ENCODE assay signal across 8 cellular contexts in the genomic region with DNA sequence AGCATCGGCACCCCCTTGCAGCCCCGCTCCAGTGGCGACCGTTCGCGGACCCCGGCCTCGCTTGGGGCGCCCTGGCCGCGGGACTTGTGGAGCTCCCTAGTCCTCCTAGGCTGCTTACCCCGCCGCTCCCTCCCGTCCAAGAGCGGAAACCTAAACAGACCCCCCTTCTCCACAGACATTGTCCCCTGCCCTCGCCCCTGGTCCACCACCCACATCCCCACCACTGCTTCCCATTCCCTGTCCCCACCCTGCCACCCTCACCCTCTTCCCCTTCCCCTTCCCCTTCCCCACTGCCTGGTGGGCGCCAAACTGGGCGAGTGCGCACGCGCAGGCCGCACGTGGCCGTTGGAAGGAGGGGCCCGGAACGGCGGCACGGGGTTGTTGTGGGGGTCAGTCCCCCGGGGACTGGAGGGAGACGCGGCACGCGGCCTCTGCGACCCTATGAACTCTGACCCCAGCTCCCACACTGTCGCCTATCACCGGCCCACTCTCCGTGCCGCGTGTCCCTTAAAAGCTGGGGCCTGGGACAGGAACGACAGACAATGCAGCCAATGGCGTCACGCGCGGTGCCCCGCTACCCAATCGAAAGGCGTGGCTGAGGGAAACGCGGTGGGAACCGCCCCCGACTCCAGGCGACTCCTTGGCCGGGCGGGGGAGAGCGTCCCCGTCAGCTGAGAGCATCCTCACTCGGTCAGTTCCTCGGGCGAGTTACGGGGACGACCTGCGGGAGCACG. TPM values are rescaled to one million over a fixed set of nuclear protein-coding genes. Genes with fewer than 3 reads are reported as not detected.
A peak's percentile ranks its signal among the peaks of the same experiment; 100 is the strongest.
DNase-seq lines count a peak whose midpoint lies in the region; ATAC-seq and TF ChIP-seq lines count a peak whose summit lies in the region.

Gene SNX32, plus strand, starts transcription at position 667 of the 734 bp plus-strand sequence. CDS start 103 bp downstream, outside the sequence.

- H3K36me3 ChIP-seq in CD8-positive, alpha-beta T cell (ENCODE audit: insufficient read depth, low read length), result no peaks in the 10 kb centered on the region
- H3K36me3 ChIP-seq in Panc1 (ENCODE audit: control insufficient read depth, insufficient read depth, low read length), result no peaks in the 10 kb centered on the region

- BruUV-seq in Panc1 (replicated peaks; lab: Mats Ljungman, UMichigan), result no TSS peak

- CTCF ChIA-PET in CD8-positive, alpha-beta T cell (lab: Charles Lee), result interaction anchor here (0.9 to 2.9 kb wide), 7 partner anchors 16 to 154 kb away, joined by 3 to 15 read pairs (median 4); partner anchors contain the start of gene MUS81
- CTCF ChIA-PET in Panc1 (lab: Charles Lee), result interaction anchor here (1.5 kb wide), 1 partner anchor 18 kb away, joined by 6 read pairs; no protein-coding TSS in a partner anchor

- H3K27me3 Mint-ChIP-seq in CD8-positive, alpha-beta T cell (ENCODE audit: low read depth), result no peaks in the 10 kb centered on the region
- peaks cover 33% of the 10 kb centered on the region for H3K27me3 Mint-ChIP-seq in neural crest cell (ENCODE audit: low read depth)

- peak within 1 kb of the TSS; percentile 66 for H3K27ac ChIP-seq in CD8-positive, alpha-beta T cell (ENCODE audit: low read depth, low read length)
- H3K27ac ChIP-seq in Panc1 (ENCODE audit: low read length), result no peak within 1 kb of the TSS
- H3K27ac ChIP-seq in foreskin keratinocyte, result peak within 1 kb of the TSS; percentile 10

- peak within 1 kb of the TSS; percentile 91 for H3K4me3 ChIP-seq in CD8-positive, alpha-beta T cell (ENCODE audit: low read depth, low read length)
- H3K4me3 ChIP-seq in Panc1 (ENCODE audit: low read depth in 2 of 2, low read length in 2 of 2), result peak within 1 kb of the TSS; percentile 13 to 21; a peak in 3 of 4 replicates

- H3K4me1 ChIP-seq in CD8-positive, alpha-beta T cell (ENCODE audit: insufficient read depth, low read length), result peaks cover 17% of the 10 kb centered on the region
- H3K4me1 ChIP-seq in Panc1 (ENCODE audit: control insufficient read depth, insufficient read depth, low read length) (no peaks in the 10 kb centered on the region), foreskin keratinocyte (no peaks in the 10 kb centered on the region)

- peak; percentile 99 for ATAC-seq in CD8-positive, alpha-beta T cell
- ATAC-seq in GM19468 (IDR thresholded peaks at IDR 0.05; ENCODE audit: extremely low read depth, unreplicated experiment) (peak; percentile 64), Panc1 (peak; percentile 90), foreskin keratinocyte (peak; percentile 94)
- peak; percentile 99 for ATAC-seq in stimulated activated naive CD8-positive, alpha-beta T cell treated with anti-CD3 and anti-CD28 coated beads, Interleukin-15, Interleukin-2, amounts not matched to agents 100 U/mL and 50 U/mL, for 24 hours

- peak; percentile 90 to 97 (median 94) for DNase-seq in CD8-positive, alpha-beta T cell
- DNase-seq in HuH-7.5 (ENCODE audit: low spot score), result peak; percentile 87
- DNase-seq in Panc1 (ENCODE audit: low read depth, low spot score), result no peak
- DNase-seq in activated T-helper 9 cell treated with anti-CD3 and anti-CD28 coated beads, Interleukin-2, amount 50 U/mL, for 16 hours (ENCODE audit: low read depth), result peak; percentile 92
- DNase-seq in foreskin keratinocyte, result peak; percentile 54 to 80
- DNase-seq in neural crest cell (ENCODE audit: low read depth, low spot score), result peak; percentile 96
- peak; percentile 95 for DNase-seq in stimulated activated naive CD8-positive, alpha-beta T cell treated with anti-CD3 and anti-CD28 coated beads, Interleukin-15, Interleukin-2, amounts not matched to agents 100 U/mL and 50 U/mL, for 24 hours

- no peaks in the 10 kb centered on the region for H3K27me3 ChIP-seq in CD8-positive, alpha-beta T cell (ENCODE audit: insufficient read depth, low read length)
- H3K27me3 ChIP-seq in Panc1 (ENCODE audit: control insufficient read depth, insufficient read depth, low read length) (peaks cover 6% of the 10 kb centered on the region; the same call in 1 of the 2 replicates), foreskin keratinocyte (peaks cover 30% of the 10 kb centered on the region)

- intact Hi-C loops in CD8-positive, alpha-beta T cell (cut with DNase I, micrococcal nuclease), result loop anchor here (1.0 to 2.0 kb wide), 4 partner anchors 24 to 121 kb away; partner anchors contain the start of gene KAT5 (in 1 of the 2)
- intact Hi-C loops in Panc1 (cut with micrococcal nuclease; ENCODE audit: unreplicated experiment), result no loop called here

- TF ChIP-seq CTCF in CD8-positive, alpha-beta T cell (IDR thresholded peaks at IDR 0.05), result no peak
- TF ChIP-seq CTCF in Panc1 (IDR thresholded peaks at IDR 0.05), result no peak
- TF ChIP-seq CTCF in foreskin keratinocyte (conservative IDR thresholded peaks at IDR 0.05), result no peak
- no peak for TF ChIP-seq CTCF in neural crest cell (conservative IDR thresholded peaks at IDR 0.05)

- H3K4me3 Mint-ChIP-seq in CD8-positive, alpha-beta T cell, result no peak within 1 kb of the TSS
- H3K4me3 Mint-ChIP-seq in neural crest cell, result no peak within 1 kb of the TSS

- in situ Hi-C loops in Panc1 (cut with HindIII; ENCODE audit: low pct_unique_long_range_greater_than_20kb, low sequenced_read_pairs), result no loop called here

- peak within 1 kb of the TSS; percentile 64 for H3K27ac Mint-ChIP-seq in CD8-positive, alpha-beta T cell
- peak within 1 kb of the TSS; percentile 69 for H3K27ac Mint-ChIP-seq in neural crest cell (ENCODE audit: unreplicated experiment)

- H3K36me3 Mint-ChIP-seq in CD8-positive, alpha-beta T cell, result no peaks in the 10 kb centered on the region
- no peaks in the 10 kb centered on the region for H3K36me3 Mint-ChIP-seq in neural crest cell (ENCODE audit: low read depth)

- H3K9me3 Mint-ChIP-seq in CD8-positive, alpha-beta T cell, result no peaks in the 10 kb centered on the region
- no peaks in the 10 kb centered on the region for H3K9me3 Mint-ChIP-seq in neural crest cell

- POLR2A ChIA-PET in CD8-positive, alpha-beta T cell (lab: Charles Lee), result interaction anchor here (0.6 to 2.4 kb wide), 10 partner anchors 11 to 380 kb away, joined by 3 to 18 read pairs (median 4); partner anchors contain the start of genes CCDC85B, CFL1 and RNASEH2C
- POLR2A ChIA-PET in Panc1 (lab: Charles Lee), result no interaction called here

- H3K9me3 ChIP-seq in CD8-positive, alpha-beta T cell (ENCODE audit: low read length), result no peaks in the 10 kb centered on the region
- H3K9me3 ChIP-seq in Panc1 (ENCODE audit: control insufficient read depth, insufficient read depth, low read depth, low read length), result no peaks in the 10 kb centered on the region; the same call in 1 of the 2 replicates

- H3K4me1 Mint-ChIP-seq in CD8-positive, alpha-beta T cell (ENCODE audit: low read depth), result peaks cover 6% of the 10 kb centered on the region
- H3K4me1 Mint-ChIP-seq in neural crest cell, result peaks cover 14% of the 10 kb centered on the region

RNA-seq across cellular contexts. Expression of gene SNX32, which starts in this region (rescaled TPM):
- total RNA-seq in CD8-positive, alpha-beta T cell, result under 1 TPM; 0.52 to 0.69 TPM
- total RNA-seq in Panc1 (2021; ENCODE audit: unreplicated experiment) (not detected), foreskin keratinocyte (0.07 and 0.11 TPM in 2 replicates), neural crest cell (1.9 and 2.4 TPM in 2 replicates)
- polyA plus RNA-seq in Panc1 (2012; ENCODE audit: insufficient read length), result 0.47 TPM
- 0.11 and 0.22 TPM in 2 replicates for polyA plus RNA-seq in foreskin keratinocyte

Comparison
In these comparisons a context has a peak if more than half of its experiments do, and no peak if none do; other contexts are left out.
1. Peak in DNase-seq, ATAC-seq, H3K4me3 ChIP-seq and H3K27ac ChIP-seq in CD8-positive, alpha-beta T cell; RNA of the gene not detected or under 1 TPM.
2. Peak in ATAC-seq and H3K4me3 ChIP-seq in Panc1; RNA of the gene not detected or under 1 TPM.
3. Peak in DNase-seq, ATAC-seq and H3K27ac ChIP-seq in foreskin keratinocyte; RNA of the gene not detected or under 1 TPM.